1 cellular context compared by ENCODE assay signal in genomic region chr20:21767739-21768223, GRCh38.
TF ChIP-seq lines count a peak whose summit lies in the region.

No MANE protein-coding gene starts in this region.

TF ChIP-seq in HepG2, 621 proteins besides CTCF, POLR2A, EP300 and RAD21 (continued from another document and continues in another):
- TF ChIP-seq, protein P1, sequence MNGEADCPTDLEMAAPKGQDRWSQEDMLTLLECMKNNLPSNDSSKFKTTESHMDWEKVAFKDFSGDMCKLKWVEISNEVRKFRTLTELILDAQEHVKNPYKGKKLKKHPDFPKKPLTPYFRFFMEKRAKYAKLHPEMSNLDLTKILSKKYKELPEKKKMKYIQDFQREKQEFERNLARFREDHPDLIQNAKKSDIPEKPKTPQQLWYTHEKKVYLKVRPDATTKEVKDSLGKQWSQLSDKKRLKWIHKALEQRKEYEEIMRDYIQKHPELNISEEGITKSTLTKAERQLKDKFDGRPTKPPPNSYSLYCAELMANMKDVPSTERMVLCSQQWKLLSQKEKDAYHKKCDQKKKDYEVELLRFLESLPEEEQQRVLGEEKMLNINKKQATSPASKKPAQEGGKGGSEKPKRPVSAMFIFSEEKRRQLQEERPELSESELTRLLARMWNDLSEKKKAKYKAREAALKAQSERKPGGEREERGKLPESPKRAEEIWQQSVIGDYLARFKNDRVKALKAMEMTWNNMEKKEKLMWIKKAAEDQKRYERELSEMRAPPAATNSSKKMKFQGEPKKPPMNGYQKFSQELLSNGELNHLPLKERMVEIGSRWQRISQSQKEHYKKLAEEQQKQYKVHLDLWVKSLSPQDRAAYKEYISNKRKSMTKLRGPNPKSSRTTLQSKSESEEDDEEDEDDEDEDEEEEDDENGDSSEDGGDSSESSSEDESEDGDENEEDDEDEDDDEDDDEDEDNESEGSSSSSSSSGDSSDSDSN (CRISPR knock-in tag; IDR thresholded peaks at IDR 0.05): no peak; the same call in 1 of the 2 replicates
- TF ChIP-seq KLF13 (CRISPR knock-in tag; IDR thresholded peaks at IDR 0.05) (no peak), ZMAT3 (CRISPR knock-in tag; conservative IDR thresholded peaks at IDR 0.05) (no peak), MEIS2 (CRISPR knock-in tag; IDR thresholded peaks at IDR 0.05) (no peak), ATF6 (CRISPR knock-in tag; conservative IDR thresholded peaks at IDR 0.05) (no peak), ZNF746 (CRISPR knock-in tag; IDR thresholded peaks at IDR 0.05) (no peak), ZSCAN21 (CRISPR knock-in tag; IDR thresholded peaks at IDR 0.05; ENCODE audit: borderline replicate concordance) (no peak), HHEX (CRISPR knock-in tag; IDR thresholded peaks at IDR 0.05) (peak; percentile 97), NFYC (CRISPR knock-in tag; IDR thresholded peaks at IDR 0.05) (no peak), PCBP2 (optimal IDR thresholded peaks at IDR 0.05; ENCODE audit: low read depth, low read length, poor library complexity, severe bottlenecking) (no peak), ZNF782 (CRISPR knock-in tag; IDR thresholded peaks at IDR 0.05; ENCODE audit: borderline replicate concordance) (no peak), IRF2 (CRISPR knock-in tag; IDR thresholded peaks at IDR 0.05) (no peak), RBM22 (optimal IDR thresholded peaks at IDR 0.05; ENCODE audit: low read length) (no peak), CHCHD3 (CRISPR knock-in tag; IDR thresholded peaks at IDR 0.05) (no peak), DMAP1 (CRISPR knock-in tag; IDR thresholded peaks at IDR 0.05) (no peak), SOX5 (CRISPR knock-in tag; IDR thresholded peaks at IDR 0.05; ENCODE audit: borderline replicate concordance) (peak; percentile 68), NR2F6 (IDR thresholded peaks at IDR 0.05) (peak; percentile 99), NR2F6 (CRISPR knock-in tag; IDR thresholded peaks at IDR 0.05) (peak; percentile 97), ZNF275 (CRISPR knock-in tag; IDR thresholded peaks at IDR 0.05; ENCODE audit: borderline replicate concordance) (no peak), TP53 (CRISPR knock-in tag; conservative IDR thresholded peaks at IDR 0.05) (no peak), ZFYVE20 (CRISPR knock-in tag; IDR thresholded peaks at IDR 0.05; ENCODE audit: borderline replicate concordance, low read depth) (no peak), SRSF9 (IDR thresholded peaks at IDR 0.05; ENCODE audit: borderline replicate concordance, insufficient read depth, low read depth, low read length, poor library complexity, severe bottlenecking) (no peak), HOXA9 (CRISPR knock-in tag; IDR thresholded peaks at IDR 0.05; ENCODE audit: borderline replicate concordance) (no peak), WIZ (CRISPR knock-in tag; IDR thresholded peaks at IDR 0.05) (no peak), ZFP1 (CRISPR knock-in tag; IDR thresholded peaks at IDR 0.05) (no peak), SATB2 (CRISPR knock-in tag; IDR thresholded peaks at IDR 0.05) (no peak), ZNF367 (CRISPR knock-in tag; IDR thresholded peaks at IDR 0.05; ENCODE audit: borderline replicate concordance) (no peak), HNF4G (IDR thresholded peaks at IDR 0.05; ENCODE audit: borderline replicate concordance, low read depth, low read length) (no peak), HNF4G (CRISPR knock-in tag; IDR thresholded peaks at IDR 0.05; ENCODE audit: borderline replicate concordance, low read depth) (no peak), SP1 (IDR thresholded peaks at IDR 0.05) (no peak), SP1 (CRISPR knock-in tag; IDR thresholded peaks at IDR 0.05) (no peak), SIX4 (CRISPR knock-in tag; IDR thresholded peaks at IDR 0.05) (no peak), ZNF703 (CRISPR knock-in tag; IDR thresholded peaks at IDR 0.05; ENCODE audit: borderline replicate concordance) (no peak), TBX3 (IDR thresholded peaks at IDR 0.05; ENCODE audit: borderline replicate concordance) (peak; percentile 84; the same call in 1 of the 2 replicates), FLYWCH1 (CRISPR knock-in tag; IDR thresholded peaks at IDR 0.05) (no peak), IKZF4 (CRISPR knock-in tag; IDR thresholded peaks at IDR 0.05; ENCODE audit: borderline replicate concordance, low read depth, not compliant biosample characterization) (no peak), ZNF570 (CRISPR knock-in tag; IDR thresholded peaks at IDR 0.05; ENCODE audit: borderline replicate concordance) (no peak), ESRRA (CRISPR knock-in tag; IDR thresholded peaks at IDR 0.05; ENCODE audit: low read depth) (no peak), ZNF816 (CRISPR knock-in tag; IDR thresholded peaks at IDR 0.05; ENCODE audit: borderline replicate concordance) (no peak), SMAD3 (CRISPR knock-in tag; IDR thresholded peaks at IDR 0.05) (no peak), PITX1 (CRISPR knock-in tag; IDR thresholded peaks at IDR 0.05) (peak; percentile 67; the same call in 1 of the 2 replicates), ISL2 (CRISPR knock-in tag; IDR thresholded peaks at IDR 0.05) (peak; percentile 58; the same call in 1 of the 2 replicates), ZSCAN20 (CRISPR knock-in tag; IDR thresholded peaks at IDR 0.05; ENCODE audit: borderline replicate concordance) (no peak), ZNF10 (CRISPR knock-in tag; IDR thresholded peaks at IDR 0.05; ENCODE audit: borderline replicate concordance, low read depth) (no peak), ZNF224 (CRISPR knock-in tag; IDR thresholded peaks at IDR 0.05) (no peak), ZNF7 (CRISPR knock-in tag; IDR thresholded peaks at IDR 0.05) (no peak), CBX5 (CRISPR knock-in tag; IDR thresholded peaks at IDR 0.05; ENCODE audit: borderline replicate concordance) (peak; percentile 67), KDM6A (CRISPR knock-in tag; IDR thresholded peaks at IDR 0.05; ENCODE audit: low read depth) (no peak), CREB1 (IDR thresholded peaks at IDR 0.05) (no peak), CREB1 (CRISPR knock-in tag; IDR thresholded peaks at IDR 0.05) (no peak), TBP (CRISPR knock-in tag; IDR thresholded peaks at IDR 0.05) (no peak), ZNF383 (CRISPR knock-in tag; IDR thresholded peaks at IDR 0.05; ENCODE audit: borderline replicate concordance) (no peak), IRX3 (CRISPR knock-in tag; IDR thresholded peaks at IDR 0.05; ENCODE audit: borderline replicate concordance, low read depth) (no peak), JUND (CRISPR knock-in tag; IDR thresholded peaks at IDR 0.05) (peak; percentile 38; the same call in 1 of the 2 replicates), SNAPC2 (CRISPR knock-in tag; IDR thresholded peaks at IDR 0.05) (no peak)
- TF ChIP-seq, protein P2, sequence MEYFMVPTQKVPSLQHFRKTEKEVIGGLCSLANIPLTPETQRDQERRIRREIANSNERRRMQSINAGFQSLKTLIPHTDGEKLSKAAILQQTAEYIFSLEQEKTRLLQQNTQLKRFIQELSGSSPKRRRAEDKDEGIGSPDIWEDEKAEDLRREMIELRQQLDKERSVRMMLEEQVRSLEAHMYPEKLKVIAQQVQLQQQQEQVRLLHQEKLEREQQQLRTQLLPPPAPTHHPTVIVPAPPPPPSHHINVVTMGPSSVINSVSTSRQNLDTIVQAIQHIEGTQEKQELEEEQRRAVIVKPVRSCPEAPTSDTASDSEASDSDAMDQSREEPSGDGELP (IDR thresholded peaks at IDR 0.05; ENCODE audit: borderline replicate concordance, low read depth): no peak
- TF ChIP-seq, protein P3, sequence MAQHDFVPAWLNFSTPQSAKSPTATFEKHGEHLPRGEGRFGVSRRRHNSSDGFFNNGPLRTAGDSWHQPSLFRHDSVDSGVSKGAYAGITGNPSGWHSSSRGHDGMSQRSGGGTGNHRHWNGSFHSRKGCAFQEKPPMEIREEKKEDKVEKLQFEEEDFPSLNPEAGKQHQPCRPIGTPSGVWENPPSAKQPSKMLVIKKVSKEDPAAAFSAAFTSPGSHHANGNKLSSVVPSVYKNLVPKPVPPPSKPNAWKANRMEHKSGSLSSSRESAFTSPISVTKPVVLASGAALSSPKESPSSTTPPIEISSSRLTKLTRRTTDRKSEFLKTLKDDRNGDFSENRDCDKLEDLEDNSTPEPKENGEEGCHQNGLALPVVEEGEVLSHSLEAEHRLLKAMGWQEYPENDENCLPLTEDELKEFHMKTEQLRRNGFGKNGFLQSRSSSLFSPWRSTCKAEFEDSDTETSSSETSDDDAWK (CRISPR knock-in tag; IDR thresholded peaks at IDR 0.05): no peak
- TF ChIP-seq, protein P4, sequence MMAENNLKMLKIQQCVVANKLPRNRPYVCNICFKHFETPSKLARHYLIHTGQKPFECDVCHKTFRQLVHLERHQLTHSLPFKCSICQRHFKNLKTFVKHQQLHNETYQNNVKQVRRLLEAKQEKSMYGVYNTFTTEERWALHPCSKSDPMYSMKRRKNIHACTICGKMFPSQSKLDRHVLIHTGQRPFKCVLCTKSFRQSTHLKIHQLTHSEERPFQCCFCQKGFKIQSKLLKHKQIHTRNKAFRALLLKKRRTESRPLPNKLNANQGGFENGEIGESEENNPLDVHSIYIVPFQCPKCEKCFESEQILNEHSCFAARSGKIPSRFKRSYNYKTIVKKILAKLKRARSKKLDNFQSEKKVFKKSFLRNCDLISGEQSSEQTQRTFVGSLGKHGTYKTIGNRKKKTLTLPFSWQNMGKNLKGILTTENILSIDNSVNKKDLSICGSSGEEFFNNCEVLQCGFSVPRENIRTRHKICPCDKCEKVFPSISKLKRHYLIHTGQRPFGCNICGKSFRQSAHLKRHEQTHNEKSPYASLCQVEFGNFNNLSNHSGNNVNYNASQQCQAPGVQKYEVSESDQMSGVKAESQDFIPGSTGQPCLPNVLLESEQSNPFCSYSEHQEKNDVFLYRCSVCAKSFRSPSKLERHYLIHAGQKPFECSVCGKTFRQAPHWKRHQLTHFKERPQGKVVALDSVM (CRISPR knock-in tag; IDR thresholded peaks at IDR 0.05): no peak
- TF ChIP-seq, protein P5, sequence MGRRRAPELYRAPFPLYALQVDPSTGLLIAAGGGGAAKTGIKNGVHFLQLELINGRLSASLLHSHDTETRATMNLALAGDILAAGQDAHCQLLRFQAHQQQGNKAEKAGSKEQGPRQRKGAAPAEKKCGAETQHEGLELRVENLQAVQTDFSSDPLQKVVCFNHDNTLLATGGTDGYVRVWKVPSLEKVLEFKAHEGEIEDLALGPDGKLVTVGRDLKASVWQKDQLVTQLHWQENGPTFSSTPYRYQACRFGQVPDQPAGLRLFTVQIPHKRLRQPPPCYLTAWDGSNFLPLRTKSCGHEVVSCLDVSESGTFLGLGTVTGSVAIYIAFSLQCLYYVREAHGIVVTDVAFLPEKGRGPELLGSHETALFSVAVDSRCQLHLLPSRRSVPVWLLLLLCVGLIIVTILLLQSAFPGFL (CRISPR knock-in tag; IDR thresholded peaks at IDR 0.05): 0 out of 2 replicates have a peak, but pooled peaks have one; percentile 26
- TF ChIP-seq, protein P6, sequence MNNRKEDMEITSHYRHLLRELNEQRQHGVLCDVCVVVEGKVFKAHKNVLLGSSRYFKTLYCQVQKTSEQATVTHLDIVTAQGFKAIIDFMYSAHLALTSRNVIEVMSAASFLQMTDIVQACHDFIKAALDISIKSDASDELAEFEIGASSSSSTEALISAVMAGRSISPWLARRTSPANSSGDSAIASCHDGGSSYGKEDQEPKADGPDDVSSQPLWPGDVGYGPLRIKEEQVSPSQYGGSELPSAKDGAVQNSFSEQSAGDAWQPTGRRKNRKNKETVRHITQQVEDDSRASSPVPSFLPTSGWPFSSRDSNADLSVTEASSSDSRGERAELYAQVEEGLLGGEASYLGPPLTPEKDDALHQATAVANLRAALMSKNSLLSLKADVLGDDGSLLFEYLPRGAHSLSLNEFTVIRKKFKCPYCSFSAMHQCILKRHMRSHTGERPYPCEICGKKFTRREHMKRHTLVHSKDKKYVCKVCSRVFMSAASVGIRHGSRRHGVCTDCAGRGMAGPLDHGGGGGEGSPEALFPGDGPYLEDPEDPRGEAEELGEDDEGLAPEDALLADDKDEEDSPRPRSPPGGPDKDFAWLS (CRISPR knock-in tag; IDR thresholded peaks at IDR 0.05; ENCODE audit: borderline replicate concordance): no peak
- TF ChIP-seq, protein P7, sequence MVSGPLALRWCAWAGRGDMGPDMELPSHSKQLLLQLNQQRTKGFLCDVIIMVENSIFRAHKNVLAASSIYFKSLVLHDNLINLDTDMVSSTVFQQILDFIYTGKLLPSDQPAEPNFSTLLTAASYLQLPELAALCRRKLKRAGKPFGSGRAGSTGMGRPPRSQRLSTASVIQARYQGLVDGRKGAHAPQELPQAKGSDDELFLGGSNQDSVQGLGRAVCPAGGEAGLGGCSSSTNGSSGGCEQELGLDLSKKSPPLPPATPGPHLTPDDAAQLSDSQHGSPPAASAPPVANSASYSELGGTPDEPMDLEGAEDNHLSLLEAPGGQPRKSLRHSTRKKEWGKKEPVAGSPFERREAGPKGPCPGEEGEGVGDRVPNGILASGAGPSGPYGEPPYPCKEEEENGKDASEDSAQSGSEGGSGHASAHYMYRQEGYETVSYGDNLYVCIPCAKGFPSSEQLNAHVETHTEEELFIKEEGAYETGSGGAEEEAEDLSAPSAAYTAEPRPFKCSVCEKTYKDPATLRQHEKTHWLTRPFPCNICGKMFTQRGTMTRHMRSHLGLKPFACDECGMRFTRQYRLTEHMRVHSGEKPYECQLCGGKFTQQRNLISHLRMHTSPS (CRISPR knock-in tag; IDR thresholded peaks at IDR 0.05; ENCODE audit: low read depth): no peak
